ENCODE assay signal across 13 cellular contexts in genomic region chr20:4817230-4817671, GRCh38. TPM values are rescaled to one million over a fixed set of nuclear protein-coding genes. Genes with fewer than 3 reads are reported as not detected.
A peak's percentile ranks its signal among the peaks of the same experiment; 100 is the strongest.
DNase-seq lines count a peak whose midpoint lies in the region; ATAC-seq and TF ChIP-seq lines count a peak whose summit lies in the region.
"Had no signal": no experiment of that assay in that cellular context is flagged by ENCODE, and none has a peak within 500 bp of the region (broad histone marks: within the 10 kb centered on the region; RNA-seq: fewer than 3 reads in every experiment).

No MANE protein-coding gene starts in this region.

- H3K27me3 ChIP-seq in adipocyte (replicated peaks; ENCODE audit: control insufficient read depth, insufficient read depth, low read length), result peaks cover 15% of the 10 kb centered on the region
- H3K27me3 ChIP-seq: spleen had no signal

- no peaks in the 10 kb centered on the region for H3K36me3 ChIP-seq in adipocyte (ENCODE audit: control insufficient read depth, insufficient read depth, low read length, severe bottlenecking)

- H3K9me3 ChIP-seq in adipocyte (ENCODE audit: control insufficient read depth, low read length), result no peaks in the 10 kb centered on the region
- H3K9me3 ChIP-seq: spleen had no signal

- H3K4me3 ChIP-seq in AG10803 (ENCODE audit: low read length) (no peak overlapping the region), adipocyte (ENCODE audit: low read length) (no peak overlapping the region)
- H3K4me3 ChIP-seq: spleen had no signal

- TF ChIP-seq CTCF in AG10803 (conservative IDR thresholded peaks at IDR 0.05; ENCODE audit: low read length), result peak; percentile 34

- DNase-seq in AG10803 (ENCODE audit: low read depth), result peak; percentile 49
- peak; percentile 36 for DNase-seq in GM03348 (ENCODE audit: low spot score)
- peak; percentile 34 for DNase-seq in adipocyte (ENCODE audit: low read depth)
- peak; percentile 88 for DNase-seq in kidney glomerular epithelial cell (lab: John Stamatoyannopoulos, UW)
- no peak for DNase-seq in caudate nucleus (lab: John Stamatoyannopoulos, UW)
- DNase-seq in left ventricle myocardium superior, result no peak
- DNase-seq in islet precursor cell, result no peak
- DNase-seq: activated CD4-positive, alpha-beta T cell treated with anti-CD3 and anti-CD28 coated beads, Interleukin-2, amount 50 U/mL, for 48 hours; DND-41; NCI-H1436; spleen; stimulated activated CD8-positive, alpha-beta memory T cell treated with anti-CD3 and anti-CD28 coated beads, Interleukin-4, amount 100 ng/mL, for 48 hours had no signal

- no peak overlapping the region for H3K27ac ChIP-seq in caudate nucleus (ENCODE audit: low read depth, low read length)

- H3K4me1 ChIP-seq in adipocyte (ENCODE audit: control insufficient read depth, insufficient read depth, low read length), result no peaks in the 10 kb centered on the region

- ATAC-seq in GM19035 (IDR thresholded peaks at IDR 0.05; ENCODE audit: unreplicated experiment) (no peak), left ventricle myocardium superior (no peak)

- intact Hi-C loops in left ventricle myocardium superior (cut with micrococcal nuclease), result no loop called here

- H3K9ac ChIP-seq in adipocyte (ENCODE audit: low read length), result no peak overlapping the region

RNA-seq across cellular contexts. Expression of gene RASSF2, which starts 6.2 kb away (rescaled TPM):
- 3.7 TPM for total RNA-seq in left ventricle myocardium superior

Comparison
In these comparisons a context has a peak if more than half of its experiments do, and no peak if none do; other contexts are left out.
1. DNase-seq: peak in AG10803 (single experiment), GM03348 (single experiment), adipocyte (single experiment) and kidney glomerular epithelial cell (single experiment); none in caudate nucleus (0 of 61), left ventricle myocardium superior (single experiment) and islet precursor cell (single experiment).